ENCODE assay signal across 9 cellular contexts in genomic region chr18:623760-624620, GRCh38. TPM values are rescaled to one million over a fixed set of nuclear protein-coding genes. Genes with fewer than 3 reads are reported as not detected.
DNase-seq lines count a peak whose midpoint lies in the region; ATAC-seq and TF ChIP-seq lines count a peak whose summit lies in the region.
"Had no signal": no experiment of that assay in that cellular context is flagged by ENCODE, and none has a peak within 500 bp of the region (broad histone marks: within the 10 kb centered on the region; RNA-seq: fewer than 3 reads in every experiment).

No MANE protein-coding gene starts in this region.

- H3K27ac ChIP-seq in foreskin keratinocyte (no peak overlapping the region), tibial artery (no peak overlapping the region)

- peak; percentile 81 for ATAC-seq in activated T-helper 17 cell treated with anti-CD3 and anti-CD28 coated beads, Interleukin-2, amount 50 U/mL, for 72 hours (replicated peaks)
- ATAC-seq in foreskin keratinocyte, result peak; percentile 85

- DNase-seq in NCI-H2107 treated with DMSO at 0.1 percent for 48 hours (lab: John Stamatoyannopoulos, UW; ENCODE audit: unreplicated experiment) (peak; percentile 24), NCI-H2107 (lab: John Stamatoyannopoulos, UW) (no peak), HuH-7 (ENCODE audit: low spot score) (peak; percentile 51), SHP77 (lab: John Stamatoyannopoulos, UW) (peak; percentile 37 to 71), foreskin keratinocyte (peak in 1 of 2 donors; percentile 42), osteocyte (ENCODE audit: extremely low spot score, unreplicated experiment) (peak; percentile 88), tibial artery (peak; percentile 67 to 71)

- no peak overlapping the region for H3K4me3 ChIP-seq in tibial artery

- TF ChIP-seq CTCF in foreskin keratinocyte (conservative IDR thresholded peaks at IDR 0.05) (peak; percentile 72), osteocyte (IDR thresholded peaks at IDR 0.05) (peak; percentile 83), tibial artery (IDR thresholded peaks at IDR 0.05) (peak; percentile 28 to 51)

- no peak overlapping the region for H3K4me3 Mint-ChIP-seq in activated T-helper 17 cell treated with anti-CD3 and anti-CD28 coated beads, Interleukin-2, amount 50 U/mL, for 72 hours
- no peak overlapping the region for H3K4me3 Mint-ChIP-seq in osteocyte (ENCODE audit: unreplicated experiment)

- intact Hi-C loops in tibial artery (cut with DNase I; ENCODE audit: low total_unique reads), result no loop called here

- H3K36me3 Mint-ChIP-seq in activated T-helper 17 cell treated with anti-CD3 and anti-CD28 coated beads, Interleukin-2, amount 50 U/mL, for 72 hours (ENCODE audit: low read depth), result no peaks in the 10 kb centered on the region
- H3K36me3 Mint-ChIP-seq in osteocyte (ENCODE audit: unreplicated experiment), result no peaks in the 10 kb centered on the region

- H3K9me3 ChIP-seq in tibial artery, result no peaks in the 10 kb centered on the region

- H3K4me1 ChIP-seq in foreskin keratinocyte (peaks cover 3% of the 10 kb centered on the region), tibial artery (no peaks in the 10 kb centered on the region)

- H3K27me3 ChIP-seq in foreskin keratinocyte (peaks cover 19% of the 10 kb centered on the region), tibial artery (peaks cover 0 to 13% of the 10 kb centered on the region in 2 donors)

- no peak overlapping the region for H3K27ac Mint-ChIP-seq in activated T-helper 17 cell treated with anti-CD3 and anti-CD28 coated beads, Interleukin-2, amount 50 U/mL, for 72 hours
- no peak overlapping the region for H3K27ac Mint-ChIP-seq in osteocyte (ENCODE audit: unreplicated experiment)

- H3K4me1 Mint-ChIP-seq in activated T-helper 17 cell treated with anti-CD3 and anti-CD28 coated beads, Interleukin-2, amount 50 U/mL, for 72 hours, result no peaks in the 10 kb centered on the region
- H3K4me1 Mint-ChIP-seq in osteocyte (ENCODE audit: unreplicated experiment), result no peaks in the 10 kb centered on the region

- H3K27me3 Mint-ChIP-seq in activated T-helper 17 cell treated with anti-CD3 and anti-CD28 coated beads, Interleukin-2, amount 50 U/mL, for 72 hours, result peaks cover 19% of the 10 kb centered on the region
- H3K27me3 Mint-ChIP-seq in osteocyte (ENCODE audit: unreplicated experiment), result peaks cover 31% of the 10 kb centered on the region

- H3K36me3 ChIP-seq in tibial artery, result no peaks in the 10 kb centered on the region

- no peaks in the 10 kb centered on the region for H3K9me3 Mint-ChIP-seq in activated T-helper 17 cell treated with anti-CD3 and anti-CD28 coated beads, Interleukin-2, amount 50 U/mL, for 72 hours
- no peaks in the 10 kb centered on the region for H3K9me3 Mint-ChIP-seq in osteocyte (ENCODE audit: unreplicated experiment)

RNA-seq across cellular contexts. Expression of gene CLUL1, which starts 27.2 kb away (rescaled TPM):
- not detected for total RNA-seq in activated T-helper 17 cell treated with anti-CD3 and anti-CD28 coated beads, Interleukin-2, amount 50 U/mL, for 72 hours
- total RNA-seq in foreskin keratinocyte (0.07 and 0.25 TPM in 2 replicates), osteocyte (0.52 and 0.62 TPM in 2 replicates)
- 0.07 TPM in 1 of 2 replicates, not detected in the other for polyA plus RNA-seq in foreskin keratinocyte

RNA-seq across cellular contexts. Expression of gene TYMS, which starts 33.5 kb away (rescaled TPM):
- 100 to 1,000 TPM; 268 to 414 TPM for total RNA-seq in activated T-helper 17 cell treated with anti-CD3 and anti-CD28 coated beads, Interleukin-2, amount 50 U/mL, for 72 hours
- total RNA-seq in foreskin keratinocyte, result 48.0 and 80.2 TPM in 2 replicates
- 75.9 and 127 TPM in 2 replicates for polyA plus RNA-seq in foreskin keratinocyte
- 31.0 and 35.7 TPM in 2 replicates for total RNA-seq in osteocyte

RNA-seq across cellular contexts. Expression of gene CETN1, which starts 43.8 kb away (rescaled TPM):
- not detected for total RNA-seq in activated T-helper 17 cell treated with anti-CD3 and anti-CD28 coated beads, Interleukin-2, amount 50 U/mL, for 72 hours
- not detected in 2 replicates for total RNA-seq in foreskin keratinocyte
- polyA plus RNA-seq in foreskin keratinocyte, result not detected in 2 replicates
- not detected in 2 replicates for total RNA-seq in osteocyte
- total RNA-seq: skeletal muscle tissue had no signal
